21 cellular contexts compared by ENCODE assay signal in the genomic region with DNA sequence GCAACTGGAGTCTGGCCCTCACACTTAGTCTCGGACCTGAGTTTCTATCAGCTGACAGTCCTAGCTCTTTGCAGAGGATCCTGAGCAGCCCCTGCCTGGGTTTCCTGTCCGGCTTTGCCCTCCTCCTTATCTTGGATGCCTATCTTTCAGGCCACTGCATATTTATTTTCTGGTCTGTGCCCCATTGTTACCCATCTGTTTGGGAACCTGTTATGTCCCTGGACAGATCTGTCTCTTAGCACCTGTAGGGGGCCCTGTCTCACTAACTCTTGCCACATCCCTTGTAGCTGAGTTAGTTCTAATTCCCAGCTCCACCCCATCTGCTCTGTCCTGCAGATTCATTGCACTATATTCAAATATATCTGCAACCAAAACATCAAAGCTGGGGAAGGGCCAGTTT.
A peak's percentile ranks its signal among the peaks of the same experiment; 100 is the strongest.
DNase-seq lines count a peak whose midpoint lies in the region; ATAC-seq and TF ChIP-seq lines count a peak whose summit lies in the region.
"Had no signal": no experiment of that assay in that cellular context is flagged by ENCODE, and none has a peak within 500 bp of the region (broad histone marks: within the 10 kb centered on the region; RNA-seq: fewer than 3 reads in every experiment).

No MANE protein-coding gene starts in this region.

- TF ChIP-seq EP300 in Ishikawa (IDR thresholded peaks at IDR 0.05; ENCODE audit: borderline replicate concordance) (no peak), esophagus muscularis mucosa (IDR thresholded peaks at IDR 0.05) (no peak)

- TF ChIP-seq POLR2A in esophagus muscularis mucosa (IDR thresholded peaks at IDR 0.05; ENCODE audit: low read depth), result no peak

- no peaks in the 10 kb centered on the region for H3K36me3 ChIP-seq in esophagus muscularis mucosa
- H3K36me3 ChIP-seq: tibial artery had no signal

- H3K27me3 Mint-ChIP-seq in stimulated activated memory B cell treated with anti-CD40 and anti-IgM and Interleukin-4, amounts not matched to agents 10 μg/mL and 1 μg/mL and 100 μg/mL, for 72 hours, result no peaks in the 10 kb centered on the region

- no peak overlapping the region for H3K27ac ChIP-seq in esophagus muscularis mucosa (replicated peaks in 1 of 4)
- H3K27ac ChIP-seq: body of pancreas, skin epidermis, tibial artery had no signal

- intact Hi-C loops in esophagus muscularis mucosa (cut with DNase I), result no loop called here

- no peaks in the 10 kb centered on the region for H3K9me3 Mint-ChIP-seq in stimulated activated memory B cell treated with anti-CD40 and anti-IgM and Interleukin-4, amounts not matched to agents 10 μg/mL and 1 μg/mL and 100 μg/mL, for 72 hours
- H3K9me3 Mint-ChIP-seq: activated naive CD8-positive, alpha-beta T cell treated with anti-CD3 and anti-CD28 coated beads, Interleukin-2, amount 50 U/mL, for 24 hours; neural crest cell; stimulated activated naive CD8-positive, alpha-beta T cell treated with anti-CD3 and anti-CD28 coated beads, Interleukin-15, Interleukin-2, amounts not matched to agents 100 ng/mL and 50 ng/mL, for 24 hours had no signal

- no peak overlapping the region for H3K27ac Mint-ChIP-seq in stimulated activated memory B cell treated with anti-CD40 and anti-IgM and Interleukin-4, amounts not matched to agents 10 μg/mL and 1 μg/mL and 100 μg/mL, for 72 hours
- H3K27ac Mint-ChIP-seq: activated naive CD8-positive, alpha-beta T cell treated with anti-CD3 and anti-CD28 coated beads, Interleukin-2, amount 50 U/mL, for 24 hours; stimulated activated naive CD8-positive, alpha-beta T cell treated with anti-CD3 and anti-CD28 coated beads, Interleukin-15, Interleukin-2, amounts not matched to agents 100 ng/mL and 50 ng/mL, for 24 hours; T-cell had no signal

- DNase-seq in SW480 (ENCODE audit: low spot score), result peak; percentile 0
- peak; percentile 7 for DNase-seq in left kidney (ENCODE audit: low read depth, low spot score)
- no peak for DNase-seq in esophagus muscularis mucosa (ENCODE audit: extremely low spot score)
- DNase-seq: activated effector memory CD4-positive, alpha-beta T cell treated with Interleukin-2 at 50 U/mL for 16 hours; activated naive CD8-positive, alpha-beta T cell treated with anti-CD3 and anti-CD28 coated beads, Interleukin-2, amount 50 U/mL, for 24 hours; AML-193; body of pancreas; effector memory CD4-positive, alpha-beta T cell; left ventricle myocardium superior; NCI-H187; stimulated activated CD4-positive, alpha-beta T cell treated with anti-CD3 and anti-CD28 coated beads, Interleukin-2, amount 100 ng/mL, for 24 hours; T-cell; tibial artery had no signal

- WGBS in esophagus muscularis mucosa, result 80% methylated on average over 2 of the region's 2 CpGs

- H3K4me3 ChIP-seq in esophagus muscularis mucosa, result no peak overlapping the region
- H3K4me3 ChIP-seq: body of pancreas, K562, skin epidermis, tibial artery had no signal

- TF ChIP-seq CTCF in GM12873 (IDR thresholded peaks at IDR 0.05; ENCODE audit: insufficient read depth, low read depth, low read length, missing control alignments), result peak; percentile 13
- TF ChIP-seq CTCF in esophagus muscularis mucosa (IDR thresholded peaks at IDR 0.05), result no peak

- no peak overlapping the region for H3K4me3 Mint-ChIP-seq in stimulated activated memory B cell treated with anti-CD40 and anti-IgM and Interleukin-4, amounts not matched to agents 10 μg/mL and 1 μg/mL and 100 μg/mL, for 72 hours
- H3K4me3 Mint-ChIP-seq: activated naive CD8-positive, alpha-beta T cell treated with anti-CD3 and anti-CD28 coated beads, Interleukin-2, amount 50 U/mL, for 24 hours; neural crest cell; stimulated activated naive CD8-positive, alpha-beta T cell treated with anti-CD3 and anti-CD28 coated beads, Interleukin-15, Interleukin-2, amounts not matched to agents 100 ng/mL and 50 ng/mL, for 24 hours; T-cell had no signal

- no peaks in the 10 kb centered on the region for H3K9me3 ChIP-seq in esophagus muscularis mucosa
- H3K9me3 ChIP-seq: body of pancreas, tibial artery had no signal

- TF ChIP-seq RAD21 in Ishikawa (IDR thresholded peaks at IDR 0.05; ENCODE audit: low read depth), result peak; percentile 51

- H3K4me1 ChIP-seq in esophagus muscularis mucosa, result no peaks in the 10 kb centered on the region
- H3K4me1 ChIP-seq: body of pancreas, tibial artery had no signal

- no peaks in the 10 kb centered on the region for H3K4me1 Mint-ChIP-seq in stimulated activated memory B cell treated with anti-CD40 and anti-IgM and Interleukin-4, amounts not matched to agents 10 μg/mL and 1 μg/mL and 100 μg/mL, for 72 hours
- H3K4me1 Mint-ChIP-seq: activated naive CD8-positive, alpha-beta T cell treated with anti-CD3 and anti-CD28 coated beads, Interleukin-2, amount 50 U/mL, for 24 hours; neural crest cell; T-cell had no signal

- ATAC-seq in GM18511 (IDR thresholded peaks at IDR 0.05; ENCODE audit: unreplicated experiment), result no peak
- no peak for ATAC-seq in stimulated activated memory B cell treated with anti-CD40 and anti-IgM and Interleukin-4, amounts not matched to agents 10 μg/mL and 1 μg/mL and 100 μg/mL, for 72 hours
- ATAC-seq: activated naive CD8-positive, alpha-beta T cell treated with anti-CD3 and anti-CD28 coated beads, Interleukin-2, amount 50 U/mL, for 24 hours; body of pancreas; K562; left ventricle myocardium superior; T-cell had no signal

- no peaks in the 10 kb centered on the region for H3K36me3 Mint-ChIP-seq in stimulated activated memory B cell treated with anti-CD40 and anti-IgM and Interleukin-4, amounts not matched to agents 10 μg/mL and 1 μg/mL and 100 μg/mL, for 72 hours
- H3K36me3 Mint-ChIP-seq: T-cell had no signal

- H3K27me3 ChIP-seq in esophagus muscularis mucosa, result no peaks in the 10 kb centered on the region
- H3K27me3 ChIP-seq: body of pancreas, tibial artery had no signal

TF ChIP-seq in Ishikawa, 13 proteins besides CTCF, POLR2A, EP300 and RAD21:
- TF ChIP-seq NFIC (IDR thresholded peaks at IDR 0.05) (no peak), TEAD4 (IDR thresholded peaks at IDR 0.05) (no peak), FOXM1 (IDR thresholded peaks at IDR 0.05; ENCODE audit: borderline replicate concordance, low read depth) (no peak), CREB1 (IDR thresholded peaks at IDR 0.05; ENCODE audit: low read depth) (no peak), ZBTB7A (IDR thresholded peaks at IDR 0.05; ENCODE audit: low read depth) (no peak), EGR1 (IDR thresholded peaks at IDR 0.05) (no peak), TAF1 (IDR thresholded peaks at IDR 0.05; ENCODE audit: low read depth) (no peak), TCF12 (IDR thresholded peaks at IDR 0.05; ENCODE audit: low read depth) (no peak), YY1 (IDR thresholded peaks at IDR 0.05; ENCODE audit: low read depth) (no peak), CEBPB (IDR thresholded peaks at IDR 0.05) (no peak)
- TF ChIP-seq, protein P1, sequence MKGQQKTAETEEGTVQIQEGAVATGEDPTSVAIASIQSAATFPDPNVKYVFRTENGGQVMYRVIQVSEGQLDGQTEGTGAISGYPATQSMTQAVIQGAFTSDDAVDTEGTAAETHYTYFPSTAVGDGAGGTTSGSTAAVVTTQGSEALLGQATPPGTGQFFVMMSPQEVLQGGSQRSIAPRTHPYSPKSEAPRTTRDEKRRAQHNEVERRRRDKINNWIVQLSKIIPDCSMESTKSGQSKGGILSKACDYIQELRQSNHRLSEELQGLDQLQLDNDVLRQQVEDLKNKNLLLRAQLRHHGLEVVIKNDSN (IDR thresholded peaks at IDR 0.05), result no peak
- TF ChIP-seq, protein P2, sequence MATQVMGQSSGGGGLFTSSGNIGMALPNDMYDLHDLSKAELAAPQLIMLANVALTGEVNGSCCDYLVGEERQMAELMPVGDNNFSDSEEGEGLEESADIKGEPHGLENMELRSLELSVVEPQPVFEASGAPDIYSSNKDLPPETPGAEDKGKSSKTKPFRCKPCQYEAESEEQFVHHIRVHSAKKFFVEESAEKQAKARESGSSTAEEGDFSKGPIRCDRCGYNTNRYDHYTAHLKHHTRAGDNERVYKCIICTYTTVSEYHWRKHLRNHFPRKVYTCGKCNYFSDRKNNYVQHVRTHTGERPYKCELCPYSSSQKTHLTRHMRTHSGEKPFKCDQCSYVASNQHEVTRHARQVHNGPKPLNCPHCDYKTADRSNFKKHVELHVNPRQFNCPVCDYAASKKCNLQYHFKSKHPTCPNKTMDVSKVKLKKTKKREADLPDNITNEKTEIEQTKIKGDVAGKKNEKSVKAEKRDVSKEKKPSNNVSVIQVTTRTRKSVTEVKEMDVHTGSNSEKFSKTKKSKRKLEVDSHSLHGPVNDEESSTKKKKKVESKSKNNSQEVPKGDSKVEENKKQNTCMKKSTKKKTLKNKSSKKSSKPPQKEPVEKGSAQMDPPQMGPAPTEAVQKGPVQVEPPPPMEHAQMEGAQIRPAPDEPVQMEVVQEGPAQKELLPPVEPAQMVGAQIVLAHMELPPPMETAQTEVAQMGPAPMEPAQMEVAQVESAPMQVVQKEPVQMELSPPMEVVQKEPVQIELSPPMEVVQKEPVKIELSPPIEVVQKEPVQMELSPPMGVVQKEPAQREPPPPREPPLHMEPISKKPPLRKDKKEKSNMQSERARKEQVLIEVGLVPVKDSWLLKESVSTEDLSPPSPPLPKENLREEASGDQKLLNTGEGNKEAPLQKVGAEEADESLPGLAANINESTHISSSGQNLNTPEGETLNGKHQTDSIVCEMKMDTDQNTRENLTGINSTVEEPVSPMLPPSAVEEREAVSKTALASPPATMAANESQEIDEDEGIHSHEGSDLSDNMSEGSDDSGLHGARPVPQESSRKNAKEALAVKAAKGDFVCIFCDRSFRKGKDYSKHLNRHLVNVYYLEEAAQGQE (IDR thresholded peaks at IDR 0.05; ENCODE audit: low read depth), result no peak
- TF ChIP-seq, protein P3, sequence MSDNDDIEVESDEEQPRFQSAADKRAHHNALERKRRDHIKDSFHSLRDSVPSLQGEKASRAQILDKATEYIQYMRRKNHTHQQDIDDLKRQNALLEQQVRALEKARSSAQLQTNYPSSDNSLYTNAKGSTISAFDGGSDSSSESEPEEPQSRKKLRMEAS (IDR thresholded peaks at IDR 0.05), result no peak
